35 cellular contexts compared by ENCODE assay signal in genomic region chr4:62415256-62415655, GRCh38.
"Had no signal": no experiment of that assay in that cellular context is flagged by ENCODE, and none has a peak within 500 bp of the region (broad histone marks: within the 10 kb centered on the region; RNA-seq: fewer than 3 reads in every experiment).

No MANE protein-coding gene starts in this region.

- H3K4me2 ChIP-seq: KMS-11 had no signal

- H3K36me3 ChIP-seq: MG63 had no signal

- H3K9ac ChIP-seq: KMS-11 had no signal

- H3K9me3 ChIP-seq: MG63 had no signal

- H3K27ac ChIP-seq: KMS-11 had no signal

- H3K27me3 ChIP-seq: MG63 had no signal

- H3K4me3 ChIP-seq: MG63 had no signal

- DNase-seq: Karpas-422, Kasumi-1, KG1, MG63, MM.1S, MV-4-11, NCI-H1048, NCI-H1092, NCI-H1092 treated with DMSO at 0.1 percent for 48 hours, NCI-H1105, NCI-H1417, NCI-H1417 treated with DMSO at 0.1 percent for 48 hours, NCI-H1436, NCI-H1436 treated with DMSO at 0.1 percent for 48 hours, NCI-H146, NCI-H1694, NCI-H1694 treated with DMSO at 0.1 percent for 48 hours, NCI-H187, NCI-H187 treated with DMSO at 0.1 percent for 48 hours, NCI-H1930, NCI-H2029, NCI-H2029 treated with DMSO at 0.1 percent for 48 hours, NCI-H2081, NCI-H2081 treated with DMSO at 0.1 percent for 48 hours, NCI-H2107, NCI-H2171, NCI-H2171 treated with DMSO at 0.1 percent for 48 hours, NCI-H2227 treated with DMSO at 0.1 percent for 48 hours, NCI-H226, NCI-H345, NCI-H446, NCI-H446 treated with DMSO at 0.1 percent for 48 hours, NCI-H510A, NCI-H510A treated with DMSO at 0.1 percent for 48 hours had no signal
